Comparison of ENCODE assay signal across 1 cellular context in the genomic region with DNA sequence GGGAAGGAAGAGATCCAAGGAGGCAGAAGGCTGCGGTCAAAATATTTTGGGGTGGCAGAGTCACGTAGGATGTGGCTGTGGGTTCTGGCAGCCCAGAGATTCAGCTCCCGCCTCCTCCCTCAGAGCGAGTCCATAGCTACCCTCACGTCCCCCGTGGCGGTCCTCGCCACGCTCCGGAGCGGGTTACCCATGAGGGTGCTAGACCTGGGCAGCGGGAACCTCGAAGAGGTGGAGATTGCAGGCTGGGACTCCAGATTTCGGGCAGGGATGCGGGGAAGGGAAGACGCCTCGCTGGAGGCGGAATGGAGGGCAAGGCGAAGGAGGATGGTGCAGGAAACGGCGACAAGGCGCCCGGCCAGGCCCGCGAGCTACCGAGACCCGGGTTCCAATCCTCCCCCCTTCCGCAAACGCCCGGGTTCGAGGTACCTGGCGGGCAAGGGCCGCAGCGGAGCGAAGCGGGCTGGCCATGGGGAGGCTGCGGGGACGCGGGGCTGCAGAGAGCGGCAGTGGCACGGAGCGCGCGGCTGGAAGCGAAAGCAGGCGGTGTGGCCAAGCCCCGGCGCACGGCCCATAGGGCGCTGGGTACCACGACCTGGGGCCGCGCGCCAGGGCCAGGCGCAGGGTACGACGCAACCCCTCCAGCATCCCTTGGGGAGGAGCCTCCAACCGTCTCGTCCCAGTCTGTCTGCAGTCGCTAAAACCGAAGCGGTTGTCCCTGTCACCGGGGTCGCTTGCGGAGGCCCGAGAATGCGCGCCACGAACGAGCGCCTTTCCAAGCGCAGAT.
TF ChIP-seq lines count a peak whose summit lies in the region.

No MANE protein-coding gene starts in this region.

TF ChIP-seq in GM12878, 131 proteins besides CTCF, POLR2A, EP300 and RAD21 (continued from another document and continues in another):
- TF ChIP-seq NFYA (IDR thresholded peaks at IDR 0.05; ENCODE audit: borderline replicate concordance, low read depth, low read length): no peak
- TF ChIP-seq ZBTB4 (CRISPR knock-in tag; IDR thresholded peaks at IDR 0.05): no peak
- no peak for TF ChIP-seq ZBED1 (IDR thresholded peaks at IDR 0.05; ENCODE audit: borderline replicate concordance)
- no peak for TF ChIP-seq KDM1A (IDR thresholded peaks at IDR 0.05; ENCODE audit: borderline replicate concordance)
- no peak for TF ChIP-seq NKRF (conservative IDR thresholded peaks at IDR 0.05)
- no peak for TF ChIP-seq TCF7 (IDR thresholded peaks at IDR 0.05; ENCODE audit: borderline replicate concordance)
- TF ChIP-seq IRF4 (IDR thresholded peaks at IDR 0.05; ENCODE audit: low read depth, low read length): no peak
- no peak for TF ChIP-seq NR2C1 (IDR thresholded peaks at IDR 0.05)
- TF ChIP-seq RELB (IDR thresholded peaks at IDR 0.05; ENCODE audit: low read depth): no peak
- TF ChIP-seq, protein P1, sequence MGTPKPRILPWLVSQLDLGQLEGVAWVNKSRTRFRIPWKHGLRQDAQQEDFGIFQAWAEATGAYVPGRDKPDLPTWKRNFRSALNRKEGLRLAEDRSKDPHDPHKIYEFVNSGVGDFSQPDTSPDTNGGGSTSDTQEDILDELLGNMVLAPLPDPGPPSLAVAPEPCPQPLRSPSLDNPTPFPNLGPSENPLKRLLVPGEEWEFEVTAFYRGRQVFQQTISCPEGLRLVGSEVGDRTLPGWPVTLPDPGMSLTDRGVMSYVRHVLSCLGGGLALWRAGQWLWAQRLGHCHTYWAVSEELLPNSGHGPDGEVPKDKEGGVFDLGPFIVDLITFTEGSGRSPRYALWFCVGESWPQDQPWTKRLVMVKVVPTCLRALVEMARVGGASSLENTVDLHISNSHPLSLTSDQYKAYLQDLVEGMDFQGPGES (IDR thresholded peaks at IDR 0.05): no peak
- TF ChIP-seq PAX8 (IDR thresholded peaks at IDR 0.05): no peak
- TF ChIP-seq MTA2 (IDR thresholded peaks at IDR 0.05; ENCODE audit: low read depth): 0 out of 2 replicates have a peak, but pooled peaks have one; percentile 15
- no peak for TF ChIP-seq SP1 (IDR thresholded peaks at IDR 0.05; ENCODE audit: low read depth, low read length)
- no peak for TF ChIP-seq SMARCA5 (IDR thresholded peaks at IDR 0.05)
- no peak for TF ChIP-seq NFIC (IDR thresholded peaks at IDR 0.05; ENCODE audit: low read depth, low read length)
- TF ChIP-seq STAT1 (conservative IDR thresholded peaks at IDR 0.05): no peak
- no peak for TF ChIP-seq SIX5 (IDR thresholded peaks at IDR 0.05; ENCODE audit: low read depth, low read length, severe bottlenecking)
- no peak for TF ChIP-seq ZNF274 (IDR thresholded peaks at IDR 0.05; ENCODE audit: insufficient read depth, insufficient read length)
- no peak for TF ChIP-seq YBX1 (IDR thresholded peaks at IDR 0.05)
- peak; percentile 36; the same call in 1 of the 2 replicates for TF ChIP-seq IKZF1 (conservative IDR thresholded peaks at IDR 0.05)
- peak; percentile 14 for TF ChIP-seq BCL3 (IDR thresholded peaks at IDR 0.05; ENCODE audit: borderline replicate concordance, insufficient read depth, low read depth, low read length, poor library complexity, severe bottlenecking)
- TF ChIP-seq SMAD5 (IDR thresholded peaks at IDR 0.05; ENCODE audit: low read depth): no peak
- TF ChIP-seq ASH2L (IDR thresholded peaks at IDR 0.05; ENCODE audit: borderline replicate concordance, low read depth): peak; percentile 21; the same call in 1 of the 2 replicates
- no peak for TF ChIP-seq ZZZ3 (IDR thresholded peaks at IDR 0.05; ENCODE audit: control insufficient read depth, insufficient read length, low read depth)
- TF ChIP-seq CBFB (IDR thresholded peaks at IDR 0.05; ENCODE audit: low read depth): peak; percentile 49
- TF ChIP-seq, protein P2, sequence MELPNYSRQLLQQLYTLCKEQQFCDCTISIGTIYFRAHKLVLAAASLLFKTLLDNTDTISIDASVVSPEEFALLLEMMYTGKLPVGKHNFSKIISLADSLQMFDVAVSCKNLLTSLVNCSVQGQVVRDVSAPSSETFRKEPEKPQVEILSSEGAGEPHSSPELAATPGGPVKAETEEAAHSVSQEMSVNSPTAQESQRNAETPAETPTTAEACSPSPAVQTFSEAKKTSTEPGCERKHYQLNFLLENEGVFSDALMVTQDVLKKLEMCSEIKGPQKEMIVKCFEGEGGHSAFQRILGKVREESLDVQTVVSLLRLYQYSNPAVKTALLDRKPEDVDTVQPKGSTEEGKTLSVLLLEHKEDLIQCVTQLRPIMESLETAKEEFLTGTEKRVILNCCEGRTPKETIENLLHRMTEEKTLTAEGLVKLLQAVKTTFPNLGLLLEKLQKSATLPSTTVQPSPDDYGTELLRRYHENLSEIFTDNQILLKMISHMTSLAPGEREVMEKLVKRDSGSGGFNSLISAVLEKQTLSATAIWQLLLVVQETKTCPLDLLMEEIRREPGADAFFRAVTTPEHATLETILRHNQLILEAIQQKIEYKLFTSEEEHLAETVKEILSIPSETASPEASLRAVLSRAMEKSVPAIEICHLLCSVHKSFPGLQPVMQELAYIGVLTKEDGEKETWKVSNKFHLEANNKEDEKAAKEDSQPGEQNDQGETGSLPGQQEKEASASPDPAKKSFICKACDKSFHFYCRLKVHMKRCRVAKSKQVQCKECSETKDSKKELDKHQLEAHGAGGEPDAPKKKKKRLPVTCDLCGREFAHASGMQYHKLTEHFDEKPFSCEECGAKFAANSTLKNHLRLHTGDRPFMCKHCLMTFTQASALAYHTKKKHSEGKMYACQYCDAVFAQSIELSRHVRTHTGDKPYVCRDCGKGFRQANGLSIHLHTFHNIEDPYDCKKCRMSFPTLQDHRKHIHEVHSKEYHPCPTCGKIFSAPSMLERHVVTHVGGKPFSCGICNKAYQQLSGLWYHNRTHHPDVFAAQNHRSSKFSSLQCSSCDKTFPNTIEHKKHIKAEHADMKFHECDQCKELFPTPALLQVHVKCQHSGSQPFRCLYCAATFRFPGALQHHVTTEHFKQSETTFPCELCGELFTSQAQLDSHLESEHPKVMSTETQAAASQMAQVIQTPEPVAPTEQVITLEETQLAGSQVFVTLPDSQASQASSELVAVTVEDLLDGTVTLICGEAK (IDR thresholded peaks at IDR 0.05; ENCODE audit: borderline replicate concordance): no peak
- TF ChIP-seq RUNX3 (IDR thresholded peaks at IDR 0.05; ENCODE audit: low read length): peak; percentile 73
- TF ChIP-seq ZSCAN29 (IDR thresholded peaks at IDR 0.05): no peak
- no peak for TF ChIP-seq CREB1 (IDR thresholded peaks at IDR 0.05; ENCODE audit: low read depth)
- TF ChIP-seq ETV6 (conservative IDR thresholded peaks at IDR 0.05 in 1 of 2, IDR thresholded peaks at IDR 0.05 in 1 of 2; ENCODE audit: borderline replicate concordance in 1 of 2, low read depth in 1 of 2): no peak
- TF ChIP-seq POLR2AphosphoS2 (IDR thresholded peaks at IDR 0.05; ENCODE audit: low read depth, low read length): no peak
- no peak for TF ChIP-seq CHD4 (IDR thresholded peaks at IDR 0.05)
- no peak for TF ChIP-seq CBX3 (IDR thresholded peaks at IDR 0.05; ENCODE audit: borderline replicate concordance, low read depth)
- TF ChIP-seq KAT2A (conservative IDR thresholded peaks at IDR 0.05; ENCODE audit: control insufficient read depth, low read depth, low read length): no peak
- no peak; the same call in 1 of the 2 replicates for TF ChIP-seq GATAD2B (conservative IDR thresholded peaks at IDR 0.05; ENCODE audit: low read depth)
- TF ChIP-seq RAD51 (IDR thresholded peaks at IDR 0.05): no peak
- no peak for TF ChIP-seq CEBPB (IDR thresholded peaks at IDR 0.05; ENCODE audit: borderline replicate concordance in 1 of 2, low read depth in 2 of 2, low read length in 2 of 2)
- no peak for TF ChIP-seq EZH2 (IDR thresholded peaks at IDR 0.05; ENCODE audit: borderline replicate concordance, control insufficient read depth, low read depth, low read length)
- no peak for TF ChIP-seq CBX5 (IDR thresholded peaks at IDR 0.05; ENCODE audit: low read depth)
- TF ChIP-seq KLF5 (IDR thresholded peaks at IDR 0.05; ENCODE audit: partially characterized antibody): no peak
- TF ChIP-seq SUZ12 (IDR thresholded peaks at IDR 0.05; ENCODE audit: unreplicated experiment): no peak
- no peak for TF ChIP-seq RBBP5 (conservative IDR thresholded peaks at IDR 0.05)
- TF ChIP-seq ZBTB33 (IDR thresholded peaks at IDR 0.05): no peak
- TF ChIP-seq MEF2A (IDR thresholded peaks at IDR 0.05; ENCODE audit: insufficient read depth, low read depth, low read length): no peak
- TF ChIP-seq EED (IDR thresholded peaks at IDR 0.05; ENCODE audit: low read depth): 0 out of 2 replicates have a peak, but pooled peaks have one; percentile 15
